9 cellular contexts compared by ENCODE assay signal in genomic region chr1:162829268-162829667, GRCh38. TPM values are rescaled to one million over a fixed set of nuclear protein-coding genes. Genes with fewer than 3 reads are reported as not detected.
"Had no signal": no experiment of that assay in that cellular context is flagged by ENCODE, and none has a peak within 500 bp of the region (broad histone marks: within the 10 kb centered on the region; RNA-seq: fewer than 3 reads in every experiment).

No MANE protein-coding gene starts in this region.

- FAIRE-seq: G401.6, GM12878, GM12891, GM12892, GM18507, GM19239 had no signal

- ATAC-seq: GM12878 had no signal

- DNase-seq: GDM1, GF-D8 had no signal

- H3K4me3 ChIP-seq: GM12878 had no signal

RNA-seq across cellular contexts. Expression of gene CCDC190, which starts 31.7 kb away (rescaled TPM):
- total RNA-seq: G401, GM12878 had no signal
- polyA plus RNA-seq: GM12878 had no signal
